In genomic region chr1:172270605-172271004, GRCh38 we compare ENCODE assay signal across 15 cellular contexts.
DNase-seq lines count a peak whose midpoint lies in the region; ATAC-seq and TF ChIP-seq lines count a peak whose summit lies in the region.
"Had no signal": no experiment of that assay in that cellular context is flagged by ENCODE, and none has a peak within 500 bp of the region (broad histone marks: within the 10 kb centered on the region; RNA-seq: fewer than 3 reads in every experiment).

No MANE protein-coding gene starts in this region.

- no peaks in the 10 kb centered on the region for H3K36me3 ChIP-seq in thoracic aorta

- ATAC-seq in thoracic aorta (ENCODE audit: insufficient number of reproducible peaks, low FRiP score, low read depth) (peak; percentile 50), HG02642 (IDR thresholded peaks at IDR 0.05; ENCODE audit: poor library complexity, unreplicated experiment) (no peak)
- ATAC-seq: body of pancreas; effector memory CD8-positive, alpha-beta T cell had no signal

- peaks cover 0 to 16% of the 10 kb centered on the region in 2 donors for H3K4me1 ChIP-seq in thoracic aorta (ENCODE audit: control insufficient read depth in 1 of 2, low read depth in 2 of 2)

- POLR2A ChIA-PET in activated CD4-positive, alpha-beta memory T cell treated with anti-CD3 and anti-CD28 coated beads, Interleukin-2, amount 10 ng/mL, durations not matched to agents 7 days and 5 days (lab: Charles Lee), result interaction anchor here (0.7 to 1.7 kb wide), 5 partner anchors 16 to 262 kb away, joined by 3 to 4 read pairs (median 4); partner anchors contain the start of gene SUCO

- peak overlapping the region; percentile 85 for H3K27ac Mint-ChIP-seq in activated naive CD4-positive, alpha-beta T cell treated with anti-CD3 and anti-CD28 coated beads, Interleukin-2, amount 10 ng/mL, durations not matched to agents 7 days and 5 days
- H3K27ac Mint-ChIP-seq in activated naive CD4-positive, alpha-beta T cell treated with anti-CD3 and anti-CD28 coated beads for 36 hours, result no peak overlapping the region
- peak overlapping the region; percentile 69 for H3K27ac Mint-ChIP-seq in activated CD4-positive, alpha-beta memory T cell treated with anti-CD3 and anti-CD28 coated beads, Interleukin-2, amount 10 ng/mL, durations not matched to agents 7 days and 5 days
- H3K27ac Mint-ChIP-seq: effector memory CD8-positive, alpha-beta T cell had no signal

- no peaks in the 10 kb centered on the region for H3K9me3 Mint-ChIP-seq in activated naive CD4-positive, alpha-beta T cell treated with anti-CD3 and anti-CD28 coated beads, Interleukin-2, amount 10 ng/mL, durations not matched to agents 7 days and 5 days
- no peaks in the 10 kb centered on the region for H3K9me3 Mint-ChIP-seq in activated naive CD4-positive, alpha-beta T cell treated with anti-CD3 and anti-CD28 coated beads for 36 hours
- H3K9me3 Mint-ChIP-seq in activated CD4-positive, alpha-beta memory T cell treated with anti-CD3 and anti-CD28 coated beads, Interleukin-2, amount 10 ng/mL, durations not matched to agents 7 days and 5 days, result no peaks in the 10 kb centered on the region
- H3K9me3 Mint-ChIP-seq: effector memory CD8-positive, alpha-beta T cell had no signal

- H3K27me3 Mint-ChIP-seq in activated naive CD4-positive, alpha-beta T cell treated with anti-CD3 and anti-CD28 coated beads, Interleukin-2, amount 10 ng/mL, durations not matched to agents 7 days and 5 days, result no peaks in the 10 kb centered on the region
- no peaks in the 10 kb centered on the region for H3K27me3 Mint-ChIP-seq in activated naive CD4-positive, alpha-beta T cell treated with anti-CD3 and anti-CD28 coated beads for 36 hours (ENCODE audit: low read depth)
- H3K27me3 Mint-ChIP-seq in activated CD4-positive, alpha-beta memory T cell treated with anti-CD3 and anti-CD28 coated beads, Interleukin-2, amount 10 ng/mL, durations not matched to agents 7 days and 5 days, result no peaks in the 10 kb centered on the region
- H3K27me3 Mint-ChIP-seq: effector memory CD8-positive, alpha-beta T cell had no signal

- CTCF ChIA-PET in activated naive CD4-positive, alpha-beta T cell treated with anti-CD3 and anti-CD28 coated beads, Interleukin-2, amount 10 ng/mL, durations not matched to agents 7 days and 5 days (lab: Charles Lee), result interaction anchor here (1.0 to 1.7 kb wide), 2 partner anchors 88 to 180 kb away, joined by 3 to 6 read pairs; no protein-coding TSS in a partner anchor
- CTCF ChIA-PET in activated naive CD4-positive, alpha-beta T cell treated with anti-CD3 and anti-CD28 coated beads for 36 hours (lab: Charles Lee), result interaction anchor here (0.6 to 1.2 kb wide), 5 partner anchors 12 to 269 kb away, joined by 3 to 8 read pairs (median 4); no protein-coding TSS in a partner anchor
- CTCF ChIA-PET in activated CD4-positive, alpha-beta memory T cell treated with anti-CD3 and anti-CD28 coated beads, Interleukin-2, amount 10 ng/mL, durations not matched to agents 7 days and 5 days (lab: Charles Lee), result interaction anchor here (0.7 to 1.7 kb wide), 4 partner anchors 90 to 180 kb away, joined by 3 read pairs; no protein-coding TSS in a partner anchor

- TF ChIP-seq CTCF in thoracic aorta (IDR thresholded peaks at IDR 0.05), result no peak

- H3K27ac ChIP-seq in thoracic aorta, result peak overlapping the region in 1 of 2 donors; percentile 40
- H3K27ac ChIP-seq: PC-9 had no signal

- no peaks in the 10 kb centered on the region for H3K27me3 ChIP-seq in thoracic aorta (replicated peaks; ENCODE audit: insufficient read depth)
- H3K27me3 ChIP-seq: body of pancreas had no signal

- H3K4me3 ChIP-seq in thoracic aorta, result peak overlapping the region; percentile 48
- H3K4me3 ChIP-seq: body of pancreas, PC-9 had no signal

- no peak for DNase-seq in activated naive CD4-positive, alpha-beta T cell treated with anti-CD3 and anti-CD28 coated beads, Interleukin-2, amount 10 ng/mL, durations not matched to agents 7 days and 5 days
- no peak for DNase-seq in activated naive CD4-positive, alpha-beta T cell treated with anti-CD3 and anti-CD28 coated beads for 36 hours
- DNase-seq in activated CD4-positive, alpha-beta memory T cell treated with anti-CD3 and anti-CD28 coated beads, Interleukin-2, amount 10 ng/mL, durations not matched to agents 7 days and 5 days, result no peak
- peak; percentile 50 for DNase-seq in iris pigment epithelial cell (ENCODE audit: low read depth)
- DNase-seq in thoracic aorta (ENCODE audit: low spot score), result no peak
- no peak for DNase-seq in stimulated activated CD4-positive, alpha-beta T cell treated with anti-CD3 and anti-CD28 coated beads, Interleukin-2, amount 100 ng/mL, for 48 hours
- DNase-seq in SK-N-DZ (ENCODE audit: low spot score), result no peak
- DNase-seq: activated CD8-positive, alpha-beta memory T cell treated with anti-CD3 and anti-CD28 coated beads, Interleukin-2, amount 50 U/mL, for 4 hours; AML-193; body of pancreas; effector memory CD8-positive, alpha-beta T cell; glutamatergic neuron; PC-9; T1000 had no signal

- peak overlapping the region; percentile 32 for H3K4me3 Mint-ChIP-seq in activated naive CD4-positive, alpha-beta T cell treated with anti-CD3 and anti-CD28 coated beads, Interleukin-2, amount 10 ng/mL, durations not matched to agents 7 days and 5 days
- no peak overlapping the region for H3K4me3 Mint-ChIP-seq in activated naive CD4-positive, alpha-beta T cell treated with anti-CD3 and anti-CD28 coated beads for 36 hours
- peak overlapping the region; percentile 44 for H3K4me3 Mint-ChIP-seq in activated CD4-positive, alpha-beta memory T cell treated with anti-CD3 and anti-CD28 coated beads, Interleukin-2, amount 10 ng/mL, durations not matched to agents 7 days and 5 days
- H3K4me3 Mint-ChIP-seq: effector memory CD8-positive, alpha-beta T cell had no signal

- peaks cover 27% of the 10 kb centered on the region for H3K4me1 Mint-ChIP-seq in activated naive CD4-positive, alpha-beta T cell treated with anti-CD3 and anti-CD28 coated beads, Interleukin-2, amount 10 ng/mL, durations not matched to agents 7 days and 5 days
- H3K4me1 Mint-ChIP-seq in activated naive CD4-positive, alpha-beta T cell treated with anti-CD3 and anti-CD28 coated beads for 36 hours (ENCODE audit: low read depth), result peaks cover 41% of the 10 kb centered on the region
- peaks cover 49% of the 10 kb centered on the region for H3K4me1 Mint-ChIP-seq in activated CD4-positive, alpha-beta memory T cell treated with anti-CD3 and anti-CD28 coated beads, Interleukin-2, amount 10 ng/mL, durations not matched to agents 7 days and 5 days

- no peaks in the 10 kb centered on the region for H3K36me3 Mint-ChIP-seq in activated naive CD4-positive, alpha-beta T cell treated with anti-CD3 and anti-CD28 coated beads, Interleukin-2, amount 10 ng/mL, durations not matched to agents 7 days and 5 days
- no peaks in the 10 kb centered on the region for H3K36me3 Mint-ChIP-seq in activated naive CD4-positive, alpha-beta T cell treated with anti-CD3 and anti-CD28 coated beads for 36 hours (ENCODE audit: low read depth)
- peaks cover 8% of the 10 kb centered on the region for H3K36me3 Mint-ChIP-seq in activated CD4-positive, alpha-beta memory T cell treated with anti-CD3 and anti-CD28 coated beads, Interleukin-2, amount 10 ng/mL, durations not matched to agents 7 days and 5 days (ENCODE audit: low read depth)

- no peaks in the 10 kb centered on the region for H3K9me3 ChIP-seq in thoracic aorta
- H3K9me3 ChIP-seq: body of pancreas had no signal

- intact Hi-C loops in activated naive CD4-positive, alpha-beta T cell treated with anti-CD3 and anti-CD28 coated beads for 36 hours (cut with micrococcal nuclease), result loop anchor here (1.0 to 10.0 kb wide), 4 partner anchors 68 to 404 kb away; no protein-coding TSS in a partner anchor
